8 cellular contexts compared by ENCODE assay signal in the genomic region with DNA sequence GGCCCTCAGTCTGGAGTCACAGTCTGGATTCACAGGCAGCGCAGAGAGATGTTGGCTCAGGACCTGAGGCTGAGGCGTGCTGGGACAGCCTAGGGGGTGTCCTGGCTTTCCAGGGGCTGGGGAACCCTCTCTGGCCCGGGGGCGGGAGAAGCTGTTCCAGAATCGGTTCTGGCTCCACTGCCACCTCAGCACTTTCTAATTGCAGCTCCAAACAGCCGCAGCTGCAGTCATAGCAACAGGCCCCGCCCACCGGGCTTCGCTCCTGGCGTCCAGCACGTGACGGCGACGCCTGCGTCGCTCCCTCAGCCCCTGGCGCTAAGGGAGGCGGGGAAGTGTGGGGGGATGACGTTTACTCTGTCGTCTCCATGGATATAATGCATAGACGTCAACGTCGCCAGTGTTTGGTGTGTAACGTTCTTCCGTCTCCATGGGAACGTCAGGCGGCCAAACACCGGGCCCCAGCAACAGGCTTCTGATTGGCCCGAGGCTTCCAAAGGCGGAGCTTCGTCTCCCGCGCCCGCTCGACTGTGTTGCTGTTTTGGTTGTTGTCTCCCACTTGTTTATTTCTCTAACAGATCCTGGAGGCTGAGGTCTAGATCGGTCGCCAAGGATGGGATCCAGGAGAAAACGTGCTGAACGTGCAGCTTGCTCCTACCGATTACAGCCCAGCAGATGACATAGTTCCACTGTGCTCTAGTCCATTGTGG. TPM values are rescaled to one million over a fixed set of nuclear protein-coding genes. Genes with fewer than 3 reads are reported as not detected.
DNase-seq lines count a peak whose midpoint lies in the region; ATAC-seq, FAIRE-seq and TF ChIP-seq lines count a peak whose summit lies in the region.

No MANE protein-coding gene starts in this region.

- no peaks in the 10 kb centered on the region for H3K9me3 Mint-ChIP-seq in IgD-negative memory B cell

- no peak for TF ChIP-seq CTCF in D721Med (IDR thresholded peaks at IDR 0.05; ENCODE audit: insufficient read depth, missing control alignments)

- peak overlapping the region; percentile 76 to 98 (median 89) for H3K4me3 Mint-ChIP-seq in IgD-negative memory B cell

- H3K27ac Mint-ChIP-seq in IgD-negative memory B cell, result peak overlapping the region; percentile 90 to 99 (median 99)

- peak overlapping the region; percentile 98 for H3K27ac ChIP-seq in epithelial cell of prostate

- peak; percentile 94 for ATAC-seq in GM21576 (IDR thresholded peaks at IDR 0.05; ENCODE audit: unreplicated experiment)

- peaks cover 4% of the 10 kb centered on the region for H3K27me3 Mint-ChIP-seq in IgD-negative memory B cell

- H3K4me1 Mint-ChIP-seq in IgD-negative memory B cell, result peaks cover 15 to 22% (median 18%) of the 10 kb centered on the region in 3 donors

- no peaks in the 10 kb centered on the region for H3K9me3 ChIP-seq in mononuclear cell (ENCODE audit: low read depth, low read length)

- peaks cover 29% of the 10 kb centered on the region for H3K4me1 ChIP-seq in mononuclear cell (ENCODE audit: insufficient read depth, low read length)

- peak overlapping the region; percentile 29 for H3K4me3 ChIP-seq in mononuclear cell (ENCODE audit: low read length)

- H3K27me3 ChIP-seq in mononuclear cell (ENCODE audit: insufficient read depth, low read length), result no peaks in the 10 kb centered on the region

- DNase-seq in D721Med (ENCODE audit: insufficient read length, low spot score) (peak; percentile 79), OCI-M1 (lab: John Stamatoyannopoulos, UW) (peak; percentile 98), epithelial cell of prostate (ENCODE audit: low read depth, low spot score) (peak; percentile 97)
- DNase-seq in activated T-cell treated with anti-CD3 and anti-CD28 coated beads, Interleukin-2, amount 50 U/mL, for 1 hour, result peak; percentile 99
- DNase-seq in stimulated activated CD8-positive, alpha-beta memory T cell treated with anti-CD3 and anti-CD28 coated beads, Interleukin-2, amount 100 ng/mL, for 48 hours (ENCODE audit: low read depth in 2 of 2), result peak; percentile 97 to 98

- H3K36me3 Mint-ChIP-seq in IgD-negative memory B cell, result no peaks in the 10 kb centered on the region

- peak; percentile 11 for FAIRE-seq in D721Med (lab: Jason Lieb, UNC)

RNA-seq across cellular contexts. Expression of gene FOS, which starts 19.7 kb away (rescaled TPM):
- polyA plus RNA-seq in IgD-negative memory B cell, result 487 TPM
- total RNA-seq in mononuclear cell, result 2,138 TPM

Comparison
In these comparisons a context has a peak if more than half of its experiments do, and no peak if none do; other contexts are left out.
1. Peak in every context shown above with its lines: DNase-seq, ATAC-seq, H3K4me3 ChIP-seq and H3K27ac ChIP-seq.